In the genomic region with DNA sequence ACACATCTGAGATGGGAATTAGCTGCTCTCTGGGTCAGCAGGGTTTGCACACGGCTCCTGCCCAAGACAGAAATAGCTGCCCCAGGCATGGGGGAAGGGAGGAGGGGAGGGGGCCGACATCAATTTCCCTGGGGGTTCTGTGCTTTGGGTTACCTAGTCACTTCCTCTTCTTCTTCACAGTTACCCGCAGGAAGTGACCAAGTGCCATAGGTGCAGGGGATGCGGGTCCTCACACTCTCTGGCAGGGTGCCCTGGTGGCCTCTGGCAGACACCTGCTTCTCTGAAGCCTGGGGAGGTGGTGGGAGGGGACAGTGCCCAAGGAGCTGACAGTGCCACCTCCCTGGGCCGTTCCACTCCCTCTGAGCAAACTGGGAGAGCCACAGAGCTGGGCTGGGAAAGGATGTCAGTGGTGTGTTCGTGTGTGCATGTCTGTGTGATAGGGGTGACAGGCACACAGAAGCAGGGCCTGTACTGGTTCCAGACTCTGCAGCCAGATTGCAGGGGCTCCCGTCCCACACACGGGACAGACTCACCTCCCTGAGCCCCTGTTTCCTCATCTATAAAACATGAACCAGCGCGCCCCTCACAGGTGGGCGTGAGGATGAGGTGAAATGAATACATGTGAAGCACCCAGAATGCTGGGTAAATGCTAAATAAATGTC, we compare ENCODE assay signal across 1 cellular context.
A peak's percentile ranks its signal among the peaks of the same experiment; 100 is the strongest.
TF ChIP-seq lines count a peak whose summit lies in the region.

No MANE protein-coding gene starts in this region.

TF ChIP-seq in GM12878, 131 proteins besides CTCF, POLR2A, EP300 and RAD21 (continued from another document):
- TF ChIP-seq, protein P1, sequence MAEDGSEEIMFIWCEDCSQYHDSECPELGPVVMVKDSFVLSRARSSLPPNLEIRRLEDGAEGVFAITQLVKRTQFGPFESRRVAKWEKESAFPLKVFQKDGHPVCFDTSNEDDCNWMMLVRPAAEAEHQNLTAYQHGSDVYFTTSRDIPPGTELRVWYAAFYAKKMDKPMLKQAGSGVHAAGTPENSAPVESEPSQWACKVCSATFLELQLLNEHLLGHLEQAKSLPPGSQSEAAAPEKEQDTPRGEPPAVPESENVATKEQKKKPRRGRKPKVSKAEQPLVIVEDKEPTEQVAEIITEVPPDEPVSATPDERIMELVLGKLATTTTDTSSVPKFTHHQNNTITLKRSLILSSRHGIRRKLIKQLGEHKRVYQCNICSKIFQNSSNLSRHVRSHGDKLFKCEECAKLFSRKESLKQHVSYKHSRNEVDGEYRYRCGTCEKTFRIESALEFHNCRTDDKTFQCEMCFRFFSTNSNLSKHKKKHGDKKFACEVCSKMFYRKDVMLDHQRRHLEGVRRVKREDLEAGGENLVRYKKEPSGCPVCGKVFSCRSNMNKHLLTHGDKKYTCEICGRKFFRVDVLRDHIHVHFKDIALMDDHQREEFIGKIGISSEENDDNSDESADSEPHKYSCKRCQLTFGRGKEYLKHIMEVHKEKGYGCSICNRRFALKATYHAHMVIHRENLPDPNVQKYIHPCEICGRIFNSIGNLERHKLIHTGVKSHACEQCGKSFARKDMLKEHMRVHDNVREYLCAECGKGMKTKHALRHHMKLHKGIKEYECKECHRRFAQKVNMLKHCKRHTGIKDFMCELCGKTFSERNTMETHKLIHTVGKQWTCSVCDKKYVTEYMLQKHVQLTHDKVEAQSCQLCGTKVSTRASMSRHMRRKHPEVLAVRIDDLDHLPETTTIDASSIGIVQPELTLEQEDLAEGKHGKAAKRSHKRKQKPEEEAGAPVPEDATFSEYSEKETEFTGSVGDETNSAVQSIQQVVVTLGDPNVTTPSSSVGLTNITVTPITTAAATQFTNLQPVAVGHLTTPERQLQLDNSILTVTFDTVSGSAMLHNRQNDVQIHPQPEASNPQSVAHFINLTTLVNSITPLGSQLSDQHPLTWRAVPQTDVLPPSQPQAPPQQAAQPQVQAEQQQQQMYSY (CRISPR knock-in tag; IDR thresholded peaks at IDR 0.05) = no peak
- TF ChIP-seq, protein P2, sequence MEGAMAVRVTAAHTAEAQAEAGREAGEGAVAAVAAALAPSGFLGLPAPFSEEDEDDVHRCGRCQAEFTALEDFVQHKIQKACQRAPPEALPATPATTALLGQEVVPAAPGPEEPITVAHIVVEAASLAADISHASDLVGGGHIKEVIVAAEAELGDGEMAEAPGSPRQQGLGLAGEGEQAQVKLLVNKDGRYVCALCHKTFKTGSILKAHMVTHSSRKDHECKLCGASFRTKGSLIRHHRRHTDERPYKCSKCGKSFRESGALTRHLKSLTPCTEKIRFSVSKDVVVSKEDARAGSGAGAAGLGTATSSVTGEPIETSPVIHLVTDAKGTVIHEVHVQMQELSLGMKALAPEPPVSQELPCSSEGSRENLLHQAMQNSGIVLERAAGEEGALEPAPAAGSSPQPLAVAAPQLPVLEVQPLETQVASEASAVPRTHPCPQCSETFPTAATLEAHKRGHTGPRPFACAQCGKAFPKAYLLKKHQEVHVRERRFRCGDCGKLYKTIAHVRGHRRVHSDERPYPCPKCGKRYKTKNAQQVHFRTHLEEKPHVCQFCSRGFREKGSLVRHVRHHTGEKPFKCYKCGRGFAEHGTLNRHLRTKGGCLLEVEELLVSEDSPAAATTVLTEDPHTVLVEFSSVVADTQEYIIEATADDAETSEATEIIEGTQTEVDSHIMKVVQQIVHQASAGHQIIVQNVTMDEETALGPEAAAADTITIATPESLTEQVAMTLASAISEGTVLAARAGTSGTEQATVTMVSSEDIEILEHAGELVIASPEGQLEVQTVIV (IDR thresholded peaks at IDR 0.05; ENCODE audit: borderline replicate concordance, partially characterized antibody) = no peak
- TF ChIP-seq MEF2A (IDR thresholded peaks at IDR 0.05; ENCODE audit: insufficient read depth, low read depth, low read length) = 0 out of 2 replicates have a peak, but pooled peaks have one; percentile 16
- TF ChIP-seq TCF3 (IDR thresholded peaks at IDR 0.05; ENCODE audit: borderline replicate concordance, insufficient read depth, low read depth, low read length) = no peak
- no peak for TF ChIP-seq FOS (IDR thresholded peaks at IDR 0.05; ENCODE audit: borderline replicate concordance, extremely low read depth, insufficient read length)
- TF ChIP-seq SUZ12 (IDR thresholded peaks at IDR 0.05; ENCODE audit: unreplicated experiment) = no peak
- no peak for TF ChIP-seq JUNB (IDR thresholded peaks at IDR 0.05)
- peak; percentile 18 to 31; a peak in 2 of 4 replicates for TF ChIP-seq BHLHE40 (IDR thresholded peaks at IDR 0.05; ENCODE audit: borderline replicate concordance in 1 of 2, low read depth in 2 of 2, low read length in 1 of 2)
- TF ChIP-seq DPF2 (IDR thresholded peaks at IDR 0.05) = peak; percentile 49; the same call in 1 of the 2 replicates
- no peak for TF ChIP-seq POLR2AphosphoS5 (IDR thresholded peaks at IDR 0.05; ENCODE audit: low read length)
- TF ChIP-seq NFIC (IDR thresholded peaks at IDR 0.05; ENCODE audit: low read depth, low read length) = no peak
- TF ChIP-seq, protein P3, sequence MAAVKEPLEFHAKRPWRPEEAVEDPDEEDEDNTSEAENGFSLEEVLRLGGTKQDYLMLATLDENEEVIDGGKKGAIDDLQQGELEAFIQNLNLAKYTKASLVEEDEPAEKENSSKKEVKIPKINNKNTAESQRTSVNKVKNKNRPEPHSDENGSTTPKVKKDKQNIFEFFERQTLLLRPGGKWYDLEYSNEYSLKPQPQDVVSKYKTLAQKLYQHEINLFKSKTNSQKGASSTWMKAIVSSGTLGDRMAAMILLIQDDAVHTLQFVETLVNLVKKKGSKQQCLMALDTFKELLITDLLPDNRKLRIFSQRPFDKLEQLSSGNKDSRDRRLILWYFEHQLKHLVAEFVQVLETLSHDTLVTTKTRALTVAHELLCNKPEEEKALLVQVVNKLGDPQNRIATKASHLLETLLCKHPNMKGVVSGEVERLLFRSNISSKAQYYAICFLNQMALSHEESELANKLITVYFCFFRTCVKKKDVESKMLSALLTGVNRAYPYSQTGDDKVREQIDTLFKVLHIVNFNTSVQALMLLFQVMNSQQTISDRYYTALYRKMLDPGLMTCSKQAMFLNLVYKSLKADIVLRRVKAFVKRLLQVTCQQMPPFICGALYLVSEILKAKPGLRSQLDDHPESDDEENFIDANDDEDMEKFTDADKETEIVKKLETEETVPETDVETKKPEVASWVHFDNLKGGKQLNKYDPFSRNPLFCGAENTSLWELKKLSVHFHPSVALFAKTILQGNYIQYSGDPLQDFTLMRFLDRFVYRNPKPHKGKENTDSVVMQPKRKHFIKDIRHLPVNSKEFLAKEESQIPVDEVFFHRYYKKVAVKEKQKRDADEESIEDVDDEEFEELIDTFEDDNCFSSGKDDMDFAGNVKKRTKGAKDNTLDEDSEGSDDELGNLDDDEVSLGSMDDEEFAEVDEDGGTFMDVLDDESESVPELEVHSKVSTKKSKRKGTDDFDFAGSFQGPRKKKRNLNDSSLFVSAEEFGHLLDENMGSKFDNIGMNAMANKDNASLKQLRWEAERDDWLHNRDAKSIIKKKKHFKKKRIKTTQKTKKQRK (IDR thresholded peaks at IDR 0.05; ENCODE audit: low read depth, low read length) = no peak
- TF ChIP-seq KDM1A (IDR thresholded peaks at IDR 0.05; ENCODE audit: borderline replicate concordance) = no peak
- TF ChIP-seq MYB (IDR thresholded peaks at IDR 0.05; ENCODE audit: borderline replicate concordance, low read depth, low read length) = no peak
- peak; percentile 47; the same call in 1 of the 2 replicates for TF ChIP-seq ATF7 (IDR thresholded peaks at IDR 0.05; ENCODE audit: low read depth)
- TF ChIP-seq RUNX3 (IDR thresholded peaks at IDR 0.05; ENCODE audit: low read length) = peak; percentile 29; the same call in 1 of the 2 replicates
- TF ChIP-seq ZZZ3 (IDR thresholded peaks at IDR 0.05; ENCODE audit: control insufficient read depth, insufficient read length, low read depth) = no peak
- TF ChIP-seq ZNF384 (IDR thresholded peaks at IDR 0.05; ENCODE audit: borderline replicate concordance, low read depth, low read length) = no peak
- TF ChIP-seq TARDBP (IDR thresholded peaks at IDR 0.05; ENCODE audit: borderline replicate concordance) = no peak
- TF ChIP-seq, protein P4, sequence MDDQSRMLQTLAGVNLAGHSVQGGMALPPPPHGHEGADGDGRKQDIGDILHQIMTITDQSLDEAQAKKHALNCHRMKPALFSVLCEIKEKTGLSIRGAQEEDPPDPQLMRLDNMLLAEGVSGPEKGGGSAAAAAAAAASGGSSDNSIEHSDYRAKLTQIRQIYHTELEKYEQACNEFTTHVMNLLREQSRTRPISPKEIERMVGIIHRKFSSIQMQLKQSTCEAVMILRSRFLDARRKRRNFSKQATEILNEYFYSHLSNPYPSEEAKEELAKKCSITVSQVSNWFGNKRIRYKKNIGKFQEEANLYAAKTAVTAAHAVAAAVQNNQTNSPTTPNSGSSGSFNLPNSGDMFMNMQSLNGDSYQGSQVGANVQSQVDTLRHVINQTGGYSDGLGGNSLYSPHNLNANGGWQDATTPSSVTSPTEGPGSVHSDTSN (IDR thresholded peaks at IDR 0.05; ENCODE audit: insufficient replicate concordance, low read depth, low read length) = no peak
- TF ChIP-seq ZSCAN29 (IDR thresholded peaks at IDR 0.05) = no peak
- no peak for TF ChIP-seq NR2C1 (IDR thresholded peaks at IDR 0.05)
- no peak for TF ChIP-seq KLF5 (IDR thresholded peaks at IDR 0.05; ENCODE audit: partially characterized antibody)
- no peak for TF ChIP-seq EGR1 (IDR thresholded peaks at IDR 0.05; ENCODE audit: borderline replicate concordance in 1 of 2, low read depth in 2 of 2, low read length in 2 of 2)
- 0 out of 2 replicates have a peak, but pooled peaks have one; percentile 61 for TF ChIP-seq NBN (IDR thresholded peaks at IDR 0.05)
- no peak for TF ChIP-seq ZNF207 (IDR thresholded peaks at IDR 0.05; ENCODE audit: borderline replicate concordance)
- no peak for TF ChIP-seq SMAD5 (IDR thresholded peaks at IDR 0.05; ENCODE audit: low read depth)
TF ChIP-seq in GM12878: peak in this region for 18.
